8 cellular contexts compared by ENCODE assay signal in genomic region chr3:4776399-4776979, GRCh38.
A peak's percentile ranks its signal among the peaks of the same experiment; 100 is the strongest.
DNase-seq lines count a peak whose midpoint lies in the region; ATAC-seq and TF ChIP-seq lines count a peak whose summit lies in the region.

No MANE protein-coding gene starts in this region.

- peaks cover 25% of the 10 kb centered on the region for H3K4me1 ChIP-seq in upper lobe of right lung
- no peaks in the 10 kb centered on the region for H3K4me1 ChIP-seq in CD8-positive, alpha-beta T cell (ENCODE audit: insufficient read depth, low read length)

- CTCF ChIA-PET in CD8-positive, alpha-beta T cell (lab: Charles Lee), result no interaction called here

- peaks cover 82% of the 10 kb centered on the region for H3K36me3 Mint-ChIP-seq in nephron progenitor cell (ENCODE audit: low read depth)
- peaks cover 75% of the 10 kb centered on the region for H3K36me3 Mint-ChIP-seq in CD8-positive, alpha-beta T cell

- H3K27ac ChIP-seq in upper lobe of right lung (no peak overlapping the region), coronary artery (peak overlapping the region in 1 of 2 donors; percentile 42)
- no peak overlapping the region for H3K27ac ChIP-seq in CD8-positive, alpha-beta T cell (ENCODE audit: low read depth, low read length)

- H3K9me3 ChIP-seq in upper lobe of right lung, result no peaks in the 10 kb centered on the region
- no peaks in the 10 kb centered on the region for H3K9me3 ChIP-seq in CD8-positive, alpha-beta T cell (ENCODE audit: low read length)

- TF ChIP-seq CTCF in nephron progenitor cell (IDR thresholded peaks at IDR 0.05) (no peak), upper lobe of right lung (IDR thresholded peaks at IDR 0.05) (no peak), coronary artery (IDR thresholded peaks at IDR 0.05) (no peak)
- TF ChIP-seq CTCF in CD8-positive, alpha-beta T cell (IDR thresholded peaks at IDR 0.05), result no peak

- no peaks in the 10 kb centered on the region for H3K27me3 Mint-ChIP-seq in nephron progenitor cell (ENCODE audit: low read depth, poor library complexity)
- H3K27me3 Mint-ChIP-seq in CD8-positive, alpha-beta T cell (ENCODE audit: low read depth), result no peaks in the 10 kb centered on the region

- peak; percentile 37 for ATAC-seq in GM18909 (IDR thresholded peaks at IDR 0.05; ENCODE audit: poor library complexity, unreplicated experiment)
- ATAC-seq in GM21825 (IDR thresholded peaks at IDR 0.05; ENCODE audit: unreplicated experiment), result peak; percentile 38
- ATAC-seq in upper lobe of right lung, result no peak
- ATAC-seq in CD8-positive, alpha-beta T cell, result no peak

- H3K36me3 ChIP-seq in upper lobe of right lung, result peaks cover 13% of the 10 kb centered on the region
- H3K36me3 ChIP-seq in CD8-positive, alpha-beta T cell (ENCODE audit: insufficient read depth, low read length), result peaks cover 4% of the 10 kb centered on the region

- DNase-seq in NCI-H69 (lab: John Stamatoyannopoulos, UW) (peak; percentile 16), nephron progenitor cell (no peak), upper lobe of right lung (no peak), NCI-H510A (lab: John Stamatoyannopoulos, UW) (no peak), coronary artery (ENCODE audit: low spot score) (no peak)
- no peak for DNase-seq in CD8-positive, alpha-beta T cell

- H3K4me1 Mint-ChIP-seq in nephron progenitor cell, result peaks cover 21% of the 10 kb centered on the region
- no peaks in the 10 kb centered on the region for H3K4me1 Mint-ChIP-seq in CD8-positive, alpha-beta T cell (ENCODE audit: low read depth)

- POLR2A ChIA-PET in CD8-positive, alpha-beta T cell (lab: Charles Lee), result no interaction called here

- no peak overlapping the region for H3K4me3 ChIP-seq in upper lobe of right lung
- H3K4me3 ChIP-seq in coronary artery, result no peak overlapping the region
- no peak overlapping the region for H3K4me3 ChIP-seq in CD8-positive, alpha-beta T cell (ENCODE audit: low read depth, low read length)

- intact Hi-C loops in upper lobe of right lung (cut with DNase I), result no loop called here
- intact Hi-C loops in CD8-positive, alpha-beta T cell (cut with DNase I, micrococcal nuclease), result no loop called here

- H3K9me3 Mint-ChIP-seq in nephron progenitor cell, result no peaks in the 10 kb centered on the region
- no peaks in the 10 kb centered on the region for H3K9me3 Mint-ChIP-seq in CD8-positive, alpha-beta T cell

- H3K27me3 ChIP-seq in upper lobe of right lung, result no peaks in the 10 kb centered on the region
- no peaks in the 10 kb centered on the region for H3K27me3 ChIP-seq in CD8-positive, alpha-beta T cell (ENCODE audit: insufficient read depth, low read length)

- H3K4me3 Mint-ChIP-seq in nephron progenitor cell, result no peak overlapping the region
- H3K4me3 Mint-ChIP-seq in CD8-positive, alpha-beta T cell, result no peak overlapping the region

- H3K27ac Mint-ChIP-seq in nephron progenitor cell, result peak overlapping the region; percentile 59
- H3K27ac Mint-ChIP-seq in CD8-positive, alpha-beta T cell, result no peak overlapping the region

Comparison
In these comparisons a context has a peak if more than half of its experiments do, and no peak if none do; other contexts are left out.
1. ATAC-seq: peak in GM18909 (single experiment) and GM21825 (single experiment); none in upper lobe of right lung (single experiment) and CD8-positive, alpha-beta T cell (single experiment).